ENCODE assay signal across 25 cellular contexts in genomic region chr3:5796541-5796940, GRCh38.
DNase-seq lines count a peak whose midpoint lies in the region; ATAC-seq and TF ChIP-seq lines count a peak whose summit lies in the region.
"Had no signal": no experiment of that assay in that cellular context is flagged by ENCODE, and none has a peak within 500 bp of the region (broad histone marks: within the 10 kb centered on the region; RNA-seq: fewer than 3 reads in every experiment).

No MANE protein-coding gene starts in this region.

- no peak overlapping the region for H2BK120ac ChIP-seq in trophoblast cell (ENCODE audit: insufficient read depth, low read length, poor library complexity)

- no peaks in the 10 kb centered on the region for H3K79me2 ChIP-seq in trophoblast cell (ENCODE audit: control insufficient read depth, insufficient read depth, low read length, poor library complexity)

- no peak overlapping the region for H3K18ac ChIP-seq in trophoblast cell (ENCODE audit: low read length)

- no peak overlapping the region for H3K14ac ChIP-seq in trophoblast cell (ENCODE audit: low read length)

- no peak overlapping the region for H4K12ac ChIP-seq in trophoblast cell (ENCODE audit: low read depth, low read length)

- peak overlapping the region; percentile 70 for H3K27ac Mint-ChIP-seq in type B pancreatic cell
- H3K27ac Mint-ChIP-seq: CD14-positive monocyte; CD4-positive, alpha-beta memory T cell; CD4-positive, CD25-positive, alpha-beta regulatory T cell; CD8-positive, alpha-beta memory T cell had no signal

- DNase-seq in foreskin melanocyte (peak; percentile 0), left kidney (ENCODE audit: low read depth, low spot score) (peak; percentile 18), trophoblast cell (peak; percentile 19 to 70), type B pancreatic cell (ENCODE audit: extremely low spot score, unreplicated experiment) (no peak), GDM1 (lab: John Stamatoyannopoulos, UW) (no peak), NCI-H1417 treated with DMSO at 0.1 percent for 48 hours (lab: John Stamatoyannopoulos, UW) (no peak), NCI-H510A (lab: John Stamatoyannopoulos, UW) (no peak)
- DNase-seq: 8988T; ACHN; BE2C; C1 segment of cervical spinal cord; CD4-positive, alpha-beta memory T cell; CD4-positive, CD25-positive, alpha-beta regulatory T cell; CD8-positive, alpha-beta memory T cell; COR-L47; DMS 273 treated with DMSO at 0.1 percent for 48 hours; DMS153; DMS53; DMS79; DND-41; EL; GF-D8 had no signal

- no peaks in the 10 kb centered on the region for H3K27me3 ChIP-seq in trophoblast cell (ENCODE audit: insufficient read depth, low read length)
- H3K27me3 ChIP-seq: BE2C, BLaER1 had no signal

- H3K4me2 ChIP-seq in trophoblast cell (ENCODE audit: low read length) = no peak overlapping the region
- H3K4me2 ChIP-seq: BLaER1 had no signal

- no peaks in the 10 kb centered on the region for H3K79me1 ChIP-seq in trophoblast cell (ENCODE audit: low read length)

- no peak overlapping the region for H3K4ac ChIP-seq in trophoblast cell (ENCODE audit: low read depth, low read length)

- no peaks in the 10 kb centered on the region for H3K36me3 ChIP-seq in trophoblast cell (ENCODE audit: control insufficient read depth in 1 of 2, insufficient read depth in 2 of 2, low read length in 2 of 2)
- H3K36me3 ChIP-seq: BE2C, BLaER1 had no signal

- no peak overlapping the region for H4K8ac ChIP-seq in trophoblast cell (ENCODE audit: low read depth, low read length)

- H3K4me1 ChIP-seq in trophoblast cell (ENCODE audit: control insufficient read depth in 1 of 2, insufficient read depth in 2 of 2, low read length in 2 of 2) = no peaks in the 10 kb centered on the region
- H3K4me1 ChIP-seq: BE2C, BLaER1 had no signal

- no peak overlapping the region for H3K4me3 ChIP-seq in trophoblast cell (ENCODE audit: low read depth, low read length)
- H3K4me3 ChIP-seq: BLaER1 had no signal

- H3K4me3 Mint-ChIP-seq in type B pancreatic cell = peak overlapping the region; percentile 7
- H3K4me3 Mint-ChIP-seq: CD14-positive monocyte; CD4-positive, alpha-beta memory T cell; CD4-positive, CD25-positive, alpha-beta regulatory T cell; CD8-positive, alpha-beta memory T cell had no signal

- no peak overlapping the region for H3K9ac ChIP-seq in trophoblast cell (ENCODE audit: low read length)
- H3K9ac ChIP-seq: BLaER1 had no signal

- H3K27ac ChIP-seq in trophoblast cell (ENCODE audit: low read depth, low read length) = no peak overlapping the region
- H3K27ac ChIP-seq: BLaER1 had no signal

- TF ChIP-seq CTCF in type B pancreatic cell (conservative IDR thresholded peaks at IDR 0.05) = no peak

- ATAC-seq in HG03159 (IDR thresholded peaks at IDR 0.05; ENCODE audit: unreplicated experiment) = no peak

- H3K4me1 Mint-ChIP-seq in type B pancreatic cell (ENCODE audit: unreplicated experiment) = peaks cover 6% of the 10 kb centered on the region
- H3K4me1 Mint-ChIP-seq: CD14-positive monocyte; CD4-positive, alpha-beta memory T cell; CD4-positive, CD25-positive, alpha-beta regulatory T cell; CD8-positive, alpha-beta memory T cell had no signal

- WGBS in trophoblast cell (ENCODE audit: extremely low coverage, insufficient coverage, insufficient read length) = no CpG with 5 or more reads among the region's 2 CpGs

- no peaks in the 10 kb centered on the region for H3K9me3 ChIP-seq in trophoblast cell (ENCODE audit: insufficient read depth, low read depth, low read length)
- H3K9me3 ChIP-seq: BE2C had no signal

- H3K9me3 Mint-ChIP-seq in type B pancreatic cell = no peaks in the 10 kb centered on the region

- H3K36me3 Mint-ChIP-seq in type B pancreatic cell = peaks cover 11% of the 10 kb centered on the region
- H3K36me3 Mint-ChIP-seq: CD14-positive monocyte; CD4-positive, alpha-beta memory T cell; CD4-positive, CD25-positive, alpha-beta regulatory T cell; CD8-positive, alpha-beta memory T cell had no signal

- no peaks in the 10 kb centered on the region for H3K27me3 Mint-ChIP-seq in type B pancreatic cell
- H3K27me3 Mint-ChIP-seq: CD4-positive, alpha-beta memory T cell; CD4-positive, CD25-positive, alpha-beta regulatory T cell; CD8-positive, alpha-beta memory T cell had no signal

- H2BK12ac ChIP-seq in trophoblast cell (ENCODE audit: low read length) = no peak overlapping the region

- H2AFZ ChIP-seq in trophoblast cell (ENCODE audit: insufficient read depth, low read length, poor library complexity) = no peak overlapping the region

- H4K91ac ChIP-seq in trophoblast cell (ENCODE audit: low read depth, low read length) = peak overlapping the region; percentile 6

- H2AK5ac ChIP-seq in trophoblast cell (ENCODE audit: low read length) = no peak overlapping the region

- no peak overlapping the region for H2BK5ac ChIP-seq in trophoblast cell (ENCODE audit: low read depth, low read length, poor library complexity)

- no peak overlapping the region for H3K23ac ChIP-seq in trophoblast cell (ENCODE audit: low read length)

Comparison
In these comparisons a context has a peak if more than half of its experiments do, and no peak if none do; other contexts are left out.
1. DNase-seq: peak in foreskin melanocyte (single experiment), left kidney (single experiment) and trophoblast cell (2 of 2); none in type B pancreatic cell (single experiment), GDM1 (single experiment), NCI-H1417 treated with DMSO at 0.1 percent for 48 hours (single experiment) and NCI-H510A (single experiment).